ENCODE assay signal across 8 cellular contexts in genomic region chr17:9021158-9021984, GRCh38. TPM values are rescaled to one million over a fixed set of nuclear protein-coding genes. Genes with fewer than 3 reads are reported as not detected.
DNase-seq lines count a peak whose midpoint lies in the region; ATAC-seq and TF ChIP-seq lines count a peak whose summit lies in the region.

TSS of gene NTN1 (plus strand) at chr17:9021510. CDS start at chr17:9022374, 864 bp downstream.

- peaks cover 2% of the 10 kb centered on the region for H3K36me3 Mint-ChIP-seq in activated CD8-positive, alpha-beta memory T cell treated with anti-CD3 and anti-CD28 coated beads, Interleukin-2, amount 10 ng/mL, durations not matched to agents 7 days and 5 days
- H3K36me3 Mint-ChIP-seq in stimulated activated naive B cell treated with anti-CD40 and anti-IgM and Interleukin-4, amounts not matched to agents 10 μg/mL and 1 μg/mL and 100 μg/mL, for 72 hours = peaks cover 0 to 3% of the 10 kb centered on the region in 2 donors

- peak; percentile 47 for ATAC-seq in GM19397 (IDR thresholded peaks at IDR 0.05; ENCODE audit: unreplicated experiment)
- peak; percentile 71 for ATAC-seq in activated CD8-positive, alpha-beta memory T cell treated with anti-CD3 and anti-CD28 coated beads, Interleukin-2, amount 10 ng/mL, durations not matched to agents 7 days and 5 days
- peak; percentile 80 to 83 for ATAC-seq in stimulated activated naive B cell treated with anti-CD40 and anti-IgM and Interleukin-4, amounts not matched to agents 10 μg/mL and 1 μg/mL and 100 μg/mL, for 72 hours (replicated peaks)

- TF ChIP-seq CTCF in AG09309 (IDR thresholded peaks at IDR 0.05; ENCODE audit: control insufficient read depth, insufficient read depth, low read depth, low read length, missing control alignments) = no peak
- no peak for TF ChIP-seq CTCF in epithelial cell of proximal tubule (conservative IDR thresholded peaks at IDR 0.05; ENCODE audit: low read depth, low read length)

- H3K4me3 Mint-ChIP-seq in activated CD8-positive, alpha-beta memory T cell treated with anti-CD3 and anti-CD28 coated beads, Interleukin-2, amount 10 ng/mL, durations not matched to agents 7 days and 5 days = peak within 1 kb of the TSS; percentile 53
- H3K4me3 Mint-ChIP-seq in stimulated activated naive B cell treated with anti-CD40 and anti-IgM and Interleukin-4, amounts not matched to agents 10 μg/mL and 1 μg/mL and 100 μg/mL, for 72 hours = peak within 1 kb of the TSS; percentile 85 to 86

- no peak within 1 kb of the TSS for H3K27ac Mint-ChIP-seq in activated CD8-positive, alpha-beta memory T cell treated with anti-CD3 and anti-CD28 coated beads, Interleukin-2, amount 10 ng/mL, durations not matched to agents 7 days and 5 days
- peak within 1 kb of the TSS; percentile 79 for H3K27ac Mint-ChIP-seq in stimulated activated naive B cell treated with anti-CD40 and anti-IgM and Interleukin-4, amounts not matched to agents 10 μg/mL and 1 μg/mL and 100 μg/mL, for 72 hours

- DNase-seq in AG09309 (ENCODE audit: low read depth) (no peak), LHCN-M2 (ENCODE audit: low read depth) (peak; percentile 10), epithelial cell of proximal tubule (ENCODE audit: low read depth) (no peak), middle frontal gyrus (ENCODE audit: extremely low spot score, low spot score) (no peak)
- DNase-seq in activated CD8-positive, alpha-beta memory T cell treated with anti-CD3 and anti-CD28 coated beads, Interleukin-2, amount 10 ng/mL, durations not matched to agents 7 days and 5 days = peak; percentile 56
- DNase-seq in stimulated activated naive B cell treated with anti-CD40 and anti-IgM and Interleukin-4, amounts not matched to agents 10 μg/mL and 1 μg/mL and 100 μg/mL, for 72 hours = peak; percentile 64

- CTCF ChIA-PET in activated CD8-positive, alpha-beta memory T cell treated with anti-CD3 and anti-CD28 coated beads, Interleukin-2, amount 10 ng/mL, durations not matched to agents 7 days and 5 days (lab: Charles Lee) = interaction anchor here (0.9 kb wide), 1 partner anchor 23 kb away, joined by 3 read pairs; no protein-coding TSS in a partner anchor

- no peaks in the 10 kb centered on the region for H3K27me3 ChIP-seq in muscle layer of duodenum (ENCODE audit: low read depth, low read length)

- no peaks in the 10 kb centered on the region for H3K9me3 ChIP-seq in muscle layer of duodenum (ENCODE audit: control insufficient read depth in 1 of 2, low read length in 2 of 2)

- H3K27ac ChIP-seq in muscle layer of duodenum (ENCODE audit: low read length) = no peak within 1 kb of the TSS

- H3K4me1 Mint-ChIP-seq in activated CD8-positive, alpha-beta memory T cell treated with anti-CD3 and anti-CD28 coated beads, Interleukin-2, amount 10 ng/mL, durations not matched to agents 7 days and 5 days = peaks cover 7% of the 10 kb centered on the region
- peaks cover 6 to 32% of the 10 kb centered on the region in 2 donors for H3K4me1 Mint-ChIP-seq in stimulated activated naive B cell treated with anti-CD40 and anti-IgM and Interleukin-4, amounts not matched to agents 10 μg/mL and 1 μg/mL and 100 μg/mL, for 72 hours

- H3K36me3 ChIP-seq in muscle layer of duodenum (ENCODE audit: control insufficient read depth in 1 of 2, insufficient read depth in 2 of 2, low read length in 2 of 2) = no peaks in the 10 kb centered on the region

- H3K27me3 Mint-ChIP-seq in activated CD8-positive, alpha-beta memory T cell treated with anti-CD3 and anti-CD28 coated beads, Interleukin-2, amount 10 ng/mL, durations not matched to agents 7 days and 5 days = peaks cover 60% of the 10 kb centered on the region
- peaks cover 22 to 25% of the 10 kb centered on the region in 2 donors for H3K27me3 Mint-ChIP-seq in stimulated activated naive B cell treated with anti-CD40 and anti-IgM and Interleukin-4, amounts not matched to agents 10 μg/mL and 1 μg/mL and 100 μg/mL, for 72 hours

- no peaks in the 10 kb centered on the region for H3K9me3 Mint-ChIP-seq in activated CD8-positive, alpha-beta memory T cell treated with anti-CD3 and anti-CD28 coated beads, Interleukin-2, amount 10 ng/mL, durations not matched to agents 7 days and 5 days (ENCODE audit: low read depth)
- no peaks in the 10 kb centered on the region for H3K9me3 Mint-ChIP-seq in stimulated activated naive B cell treated with anti-CD40 and anti-IgM and Interleukin-4, amounts not matched to agents 10 μg/mL and 1 μg/mL and 100 μg/mL, for 72 hours

- peaks cover 0 to 31% of the 10 kb centered on the region in 2 donors for H3K4me1 ChIP-seq in muscle layer of duodenum (ENCODE audit: control insufficient read depth in 1 of 2, insufficient read depth in 2 of 2, low read length in 2 of 2)

- peak within 1 kb of the TSS; percentile 41 for H3K4me3 ChIP-seq in AG09309 (ENCODE audit: control insufficient read depth, low read depth, low read length)
- peak within 1 kb of the TSS; percentile 40 for H3K4me3 ChIP-seq in epithelial cell of proximal tubule (ENCODE audit: low read depth, low read length)
- peak within 1 kb of the TSS; percentile 49 to 92 for H3K4me3 ChIP-seq in muscle layer of duodenum (ENCODE audit: low read depth in 1 of 2, low read length in 2 of 2)

RNA-seq across cellular contexts. Expression of gene NTN1, which starts in this region (rescaled TPM):
- total RNA-seq in LHCN-M2 (2014; rRNA removed) = 0.17 and 0.19 TPM in 2 replicates
- polyA plus RNA-seq in LHCN-M2 (2012) = 0.13 TPM
- total RNA-seq in activated CD8-positive, alpha-beta memory T cell treated with anti-CD3 and anti-CD28 coated beads, Interleukin-2, amount 10 ng/mL, durations not matched to agents 7 days and 5 days = under 1 TPM in 1 of 2 experiments, not detected in 1; 0.28 TPM
- total RNA-seq in epithelial cell of proximal tubule = 1.2 and 1.3 TPM in 2 replicates

Comparison
In these comparisons a context has a peak if more than half of its experiments do, and no peak if none do; other contexts are left out.
1. Peak in DNase-seq in LHCN-M2; RNA of the gene not detected or under 1 TPM.
2. Peak in DNase-seq and ATAC-seq in activated CD8-positive, alpha-beta memory T cell treated with anti-CD3 and anti-CD28 coated beads, Interleukin-2, amount 10 ng/mL, durations not matched to agents 7 days and 5 days; RNA of the gene not detected or under 1 TPM.